35 cellular contexts compared by ENCODE assay signal in genomic region chr7:79953130-79953529, GRCh38.
"Had no signal": no experiment of that assay in that cellular context is flagged by ENCODE, and none has a peak within 500 bp of the region (broad histone marks: within the 10 kb centered on the region; RNA-seq: fewer than 3 reads in every experiment).

No MANE protein-coding gene starts in this region.

- H3K36me3 ChIP-seq: MG63 had no signal

- H3K9me3 ChIP-seq: MG63 had no signal

- H3K4me3 ChIP-seq: MG63 had no signal

- DNase-seq: Karpas-422, Kasumi-1, KG1, MG63, MM.1S, MV-4-11, NCI-H1048, NCI-H1092, NCI-H1092 treated with DMSO at 0.1 percent for 48 hours, NCI-H1105, NCI-H1105 treated with DMSO at 0.1 percent for 48 hours, NCI-H1417, NCI-H1417 treated with DMSO at 0.1 percent for 48 hours, NCI-H1436, NCI-H1436 treated with DMSO at 0.1 percent for 48 hours, NCI-H146, NCI-H1694, NCI-H1694 treated with DMSO at 0.1 percent for 48 hours, NCI-H187, NCI-H187 treated with DMSO at 0.1 percent for 48 hours, NCI-H1930, NCI-H2029, NCI-H2029 treated with DMSO at 0.1 percent for 48 hours, NCI-H2081, NCI-H2081 treated with DMSO at 0.1 percent for 48 hours, NCI-H2107, NCI-H2171, NCI-H2171 treated with DMSO at 0.1 percent for 48 hours, NCI-H2227 treated with DMSO at 0.1 percent for 48 hours, NCI-H226, NCI-H345, NCI-H446, NCI-H446 treated with DMSO at 0.1 percent for 48 hours, NCI-H510A had no signal

- H3K27ac ChIP-seq: KMS-11 had no signal

- H3K4me2 ChIP-seq: KMS-11 had no signal

- H3K27me3 ChIP-seq: MG63 had no signal

- H3K9ac ChIP-seq: KMS-11 had no signal
